ENCODE assay signal across 17 cellular contexts in genomic region chr6:167020211-167020610, GRCh38. TPM values are rescaled to one million over a fixed set of nuclear protein-coding genes. Genes with fewer than 3 reads are reported as not detected.
DNase-seq lines count a peak whose midpoint lies in the region; ATAC-seq and TF ChIP-seq lines count a peak whose summit lies in the region.
"Had no signal": no experiment of that assay in that cellular context is flagged by ENCODE, and none has a peak within 500 bp of the region (broad histone marks: within the 10 kb centered on the region; RNA-seq: fewer than 3 reads in every experiment).

No MANE protein-coding gene starts in this region.

- peaks cover 16% of the 10 kb centered on the region for H3K36me3 Mint-ChIP-seq in activated naive CD8-positive, alpha-beta T cell treated with anti-CD3 and anti-CD28 coated beads, Interleukin-2, amount 50 U/mL, for 24 hours (ENCODE audit: low read depth)

- POLR2A ChIA-PET in RWPE1 (lab: Yijun Ruan, JAX; ENCODE audit: low non-redundant PET), result no interaction called here

- intact Hi-C loops in cardiac septum (cut with DNase I), result no loop called here

- H2AFZ ChIP-seq in OCI-LY3 (ENCODE audit: low read depth, low read length), result no peak overlapping the region

- H3K4me3 Mint-ChIP-seq in activated naive CD8-positive, alpha-beta T cell treated with anti-CD3 and anti-CD28 coated beads, Interleukin-2, amount 50 U/mL, for 24 hours, result no peak overlapping the region
- H3K4me3 Mint-ChIP-seq: activated CD8-positive, alpha-beta T cell treated with anti-CD3 and anti-CD28 coated beads, Interleukin-2, amount 10 ng/mL, durations not matched to agents 7 days and 5 days had no signal

- DNase-seq in activated naive CD8-positive, alpha-beta T cell treated with anti-CD3 and anti-CD28 coated beads, Interleukin-2, amount 50 U/mL, for 24 hours, result no peak
- no peak for DNase-seq in cardiac septum (ENCODE audit: low spot score)
- DNase-seq in activated CD8-positive, alpha-beta memory T cell treated with anti-CD3 and anti-CD28 coated beads, Interleukin-2, amount 50 U/mL, for 48 hours, result no peak
- no peak for DNase-seq in RWPE1 (ENCODE audit: low spot score)
- DNase-seq: activated CD8-positive, alpha-beta T cell treated with anti-CD3 and anti-CD28 coated beads, Interleukin-2, amount 10 ng/mL, durations not matched to agents 7 days and 5 days; C1 segment of cervical spinal cord; HCEC 1CT; IMR-90; NCI-H2029 treated with DMSO at 0.1 percent for 48 hours; OCI-M1; spleen had no signal

- H3K4me3 ChIP-seq in OCI-LY3 (ENCODE audit: low read length), result no peak overlapping the region
- H3K4me3 ChIP-seq: gastroesophageal sphincter had no signal

- H3K27ac Mint-ChIP-seq in activated naive CD8-positive, alpha-beta T cell treated with anti-CD3 and anti-CD28 coated beads, Interleukin-2, amount 50 U/mL, for 24 hours, result no peak overlapping the region
- H3K27ac Mint-ChIP-seq: activated CD8-positive, alpha-beta T cell treated with anti-CD3 and anti-CD28 coated beads, Interleukin-2, amount 10 ng/mL, durations not matched to agents 7 days and 5 days had no signal

- H3K27ac ChIP-seq in OCI-LY3 (ENCODE audit: low read length) (no peak overlapping the region), RWPE1 (no peak overlapping the region)
- H3K27ac ChIP-seq: gastroesophageal sphincter, spleen had no signal

- TF ChIP-seq CTCF in OCI-LY3 (IDR thresholded peaks at IDR 0.05; ENCODE audit: low read depth, low read length) (no peak), RWPE1 (conservative IDR thresholded peaks at IDR 0.05; ENCODE audit: low read depth) (no peak)

- no peaks in the 10 kb centered on the region for H3K4me1 Mint-ChIP-seq in activated naive CD8-positive, alpha-beta T cell treated with anti-CD3 and anti-CD28 coated beads, Interleukin-2, amount 50 U/mL, for 24 hours

- peaks cover 20% of the 10 kb centered on the region for H3K4me1 ChIP-seq in OCI-LY3 (ENCODE audit: low read length)
- H3K4me1 ChIP-seq: gastroesophageal sphincter had no signal

- H3K9me3 Mint-ChIP-seq in activated naive CD8-positive, alpha-beta T cell treated with anti-CD3 and anti-CD28 coated beads, Interleukin-2, amount 50 U/mL, for 24 hours, result no peaks in the 10 kb centered on the region

- TF ChIP-seq POLR2A in GM18505 (IDR thresholded peaks at IDR 0.05; ENCODE audit: borderline replicate concordance, extremely low read depth, insufficient read depth, insufficient read length), result no peak

- H3K27me3 ChIP-seq in OCI-LY3 (ENCODE audit: low read depth, low read length), result no peaks in the 10 kb centered on the region
- H3K27me3 ChIP-seq: gastroesophageal sphincter, spleen had no signal

- H3K9me3 ChIP-seq in OCI-LY3 (ENCODE audit: insufficient read depth, low read length), result no peaks in the 10 kb centered on the region
- H3K9me3 ChIP-seq: gastroesophageal sphincter, spleen had no signal

- no peaks in the 10 kb centered on the region for H4K20me1 ChIP-seq in OCI-LY3 (ENCODE audit: insufficient read depth, low read length)

- H3K9ac ChIP-seq in OCI-LY3 (ENCODE audit: low read length), result no peak overlapping the region

- no peaks in the 10 kb centered on the region for H3K36me3 ChIP-seq in OCI-LY3 (replicated peaks; ENCODE audit: low read depth, low read length)

- ATAC-seq in GM18505 (IDR thresholded peaks at IDR 0.05; ENCODE audit: unreplicated experiment) (peak; percentile 71), GM19467 (IDR thresholded peaks at IDR 0.05; ENCODE audit: unreplicated experiment) (peak; percentile 78), HG02885 (IDR thresholded peaks at IDR 0.05; ENCODE audit: poor library complexity, unreplicated experiment) (peak; percentile 95)
- no peak for ATAC-seq in activated naive CD8-positive, alpha-beta T cell treated with anti-CD3 and anti-CD28 coated beads, Interleukin-2, amount 50 U/mL, for 24 hours
- ATAC-seq: activated CD8-positive, alpha-beta T cell treated with anti-CD3 and anti-CD28 coated beads, Interleukin-2, amount 10 ng/mL, durations not matched to agents 7 days and 5 days; gastroesophageal sphincter; left lobe of liver had no signal

- H3K27me3 Mint-ChIP-seq in activated naive CD8-positive, alpha-beta T cell treated with anti-CD3 and anti-CD28 coated beads, Interleukin-2, amount 50 U/mL, for 24 hours, result no peaks in the 10 kb centered on the region

- CTCF ChIA-PET in RWPE1 (lab: Yijun Ruan, JAX), result no interaction called here

- H3K4me2 ChIP-seq in OCI-LY3 (ENCODE audit: low read length), result peak overlapping the region; percentile 51

- no peaks in the 10 kb centered on the region for H3K79me2 ChIP-seq in OCI-LY3 (ENCODE audit: low read length)

RNA-seq across cellular contexts. Expression of gene CEP43, which starts 21.0 kb away (rescaled TPM):
- total RNA-seq in cardiac septum, result 10.2 TPM
